23 cellular contexts compared by ENCODE assay signal in the genomic region with DNA sequence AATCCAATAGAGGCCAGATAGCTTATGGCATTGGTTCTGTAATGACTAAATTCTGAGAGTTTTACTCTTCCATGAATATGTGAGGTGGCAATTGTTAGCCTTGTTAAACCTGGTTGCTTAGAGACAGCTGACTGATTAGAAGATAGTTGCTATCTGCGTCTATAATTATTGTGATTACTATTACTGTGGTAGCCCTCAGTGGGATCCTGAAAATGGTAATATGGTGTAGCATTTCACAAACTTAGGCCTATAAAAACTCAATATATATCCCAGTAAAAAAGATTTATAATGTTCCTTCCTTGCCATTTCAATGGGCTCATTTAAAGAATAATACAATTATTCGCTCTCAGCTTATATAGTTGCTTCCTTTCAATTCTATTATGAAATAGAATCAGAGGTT.
"Had no signal": no experiment of that assay in that cellular context is flagged by ENCODE, and none has a peak within 500 bp of the region (broad histone marks: within the 10 kb centered on the region; RNA-seq: fewer than 3 reads in every experiment).

No MANE protein-coding gene starts in this region.

- H3K4me1 ChIP-seq: adrenal gland, Peyer's patch, SJCRH30 had no signal

- H3K36me3 ChIP-seq: adrenal gland, Peyer's patch, SJCRH30 had no signal

- H3K27ac ChIP-seq: adrenal gland, Peyer's patch, RWPE1, SJCRH30 had no signal

- H3K9me3 ChIP-seq: adrenal gland, Peyer's patch, SJCRH30 had no signal

- ATAC-seq: activated CD8-positive, alpha-beta T cell treated with anti-CD3 and anti-CD28 coated beads, Interleukin-2, amount 10 ng/mL, durations not matched to agents 7 days and 5 days; WTC11 had no signal

- DNase-seq: activated CD4-positive, alpha-beta T cell treated with anti-CD3 and anti-CD28 coated beads for 48 hours; activated CD4-positive, alpha-beta T cell treated with anti-CD3 and anti-CD28 coated beads, Interleukin-2, amount 50 U/mL, for 4 hours; activated CD4-positive, CD25-positive, alpha-beta regulatory T cell treated with anti-CD3 and anti-CD28 coated beads, Interleukin-2, amount 50 U/mL, for 72 hours; activated CD8-positive, alpha-beta memory T cell treated with anti-CD3 and anti-CD28 coated beads, Interleukin-2, amount 50 U/mL, for 48 hours; activated CD8-positive, alpha-beta T cell treated with anti-CD3 and anti-CD28 coated beads, Interleukin-2, amount 10 ng/mL, durations not matched to agents 7 days and 5 days; activated naive CD4-positive, alpha-beta T cell treated with anti-CD3 and anti-CD28 coated beads, Interleukin-2, amount 50 U/mL, for 16 hours; activated naive CD8-positive, alpha-beta T cell treated with anti-CD3 and anti-CD28 coated beads, Interleukin-2, amount 10 ng/mL, durations not matched to agents 7 days and 5 days; activated T-cell treated with anti-CD3 and anti-CD28 coated beads, Interleukin-2, amount 50 U/mL, for 1 hour; adrenal gland; anterior cingulate cortex; cerebellar nuclear complex; Karpas-422; MM.1S; NCI-H1694; NCI-H2029 treated with DMSO at 0.1 percent for 48 hours; NCI-H446; NCI-H524; OCI-M1; Peyer's patch; Right ventricle myocardium superior; SJCRH30 had no signal

- H3K27me3 ChIP-seq: adrenal gland, Peyer's patch, SJCRH30 had no signal

- H3K4me3 ChIP-seq: adrenal gland, Peyer's patch, SJCRH30 had no signal
